Comparison of ENCODE assay signal across 8 cellular contexts in genomic region chr19:43595999-43596841, GRCh38. TPM values are rescaled to one million over a fixed set of nuclear protein-coding genes. Genes with fewer than 3 reads are reported as not detected.
DNase-seq lines count a peak whose midpoint lies in the region; ATAC-seq and TF ChIP-seq lines count a peak whose summit lies in the region.

IRGQ (minus strand) TSS chr19:43596134; CDS start chr19:43595338, 796 bp downstream.
ZNF576 (plus strand) TSS chr19:43596595; CDS start chr19:43597109, 514 bp downstream.

- CTCF ChIA-PET in CD8-positive, alpha-beta memory T cell (lab: Charles Lee), result interaction anchor here (0.7 to 5.4 kb wide), 14 partner anchors 10 to 157 kb away, joined by 3 to 124 read pairs (median 12); partner anchors contain the start of genes ETHE1 and ZNF575

- H3K27me3 Mint-ChIP-seq in CD8-positive, alpha-beta memory T cell, result peaks cover 0 to 4% of the 10 kb centered on the region in 2 donors

- H3K4me3 Mint-ChIP-seq in CD8-positive, alpha-beta memory T cell, result peak within 1 kb of the TSS; percentile 89 to 98 (median 96)

- no peaks in the 10 kb centered on the region for H3K9me3 Mint-ChIP-seq in CD8-positive, alpha-beta memory T cell

- H3K9me3 ChIP-seq in CD8-positive, alpha-beta memory T cell (ENCODE audit: low read length), result no peaks in the 10 kb centered on the region
- H3K9me3 ChIP-seq in lower lobe of right lung, result no peaks in the 10 kb centered on the region

- intact Hi-C loops in lower lobe of right lung (cut with DNase I), result no loop called here

- peak; percentile 99 to 100 (median 100) for DNase-seq in CD8-positive, alpha-beta memory T cell
- DNase-seq in HS-5 (ENCODE audit: low read depth) (peak; percentile 99), lower lobe of right lung (peak; percentile 100)
- peak; percentile 99 for DNase-seq in NK-92 treated with Interleukin-12 subunit alpha and Interleukin-12 subunit beta, amount 100 ng/mL, for 24 hours (lab: John Stamatoyannopoulos, UW)
- peak; percentile 100 for DNase-seq in activated CD8-positive, alpha-beta memory T cell treated with anti-CD3 and anti-CD28 coated beads for 24 hours
- peak; percentile 100 for DNase-seq in effector CD4-positive, alpha-beta T cell
- peak; percentile 100 for DNase-seq in stimulated activated CD4-positive, alpha-beta T cell treated with anti-CD3 and anti-CD28 coated beads, TNF-alpha, amount 100 ng/mL, for 24 hours (ENCODE audit: low read depth in 3 of 3)

- peaks cover 0 to 66% (median 2%) of the 10 kb centered on the region in 3 donors for H3K36me3 Mint-ChIP-seq in CD8-positive, alpha-beta memory T cell

- peak within 1 kb of the TSS; percentile 71 for H3K4me3 ChIP-seq in CD8-positive, alpha-beta memory T cell (ENCODE audit: low read length)
- H3K4me3 ChIP-seq in lower lobe of right lung, result peak within 1 kb of the TSS; percentile 77

- peak within 1 kb of the TSS; percentile 96 for H3K27ac ChIP-seq in CD8-positive, alpha-beta memory T cell (ENCODE audit: low read depth, low read length)
- peak within 1 kb of the TSS; percentile 99 for H3K27ac ChIP-seq in lower lobe of right lung

- POLR2A ChIA-PET in CD8-positive, alpha-beta memory T cell (lab: Charles Lee), result interaction anchor here (0.7 to 3.2 kb wide), 10 partner anchors 16 to 296 kb away, joined by 3 to 23 read pairs (median 6); partner anchors contain the start of genes PINLYP, XRCC1 and ZNF575

- H3K27ac Mint-ChIP-seq in CD8-positive, alpha-beta memory T cell, result peak within 1 kb of the TSS; percentile 99 to 100 (median 100)

- ATAC-seq in GM19468 (IDR thresholded peaks at IDR 0.05; ENCODE audit: extremely low read depth, unreplicated experiment) (peak; percentile 80), lower lobe of right lung (peak; percentile 94 to 96)

- peaks cover 7% of the 10 kb centered on the region for H3K36me3 ChIP-seq in CD8-positive, alpha-beta memory T cell (ENCODE audit: insufficient read depth, low read length)
- H3K36me3 ChIP-seq in lower lobe of right lung, result peaks cover 57% of the 10 kb centered on the region

- H3K27me3 ChIP-seq in CD8-positive, alpha-beta memory T cell (ENCODE audit: insufficient read depth, low read length, poor library complexity, severe bottlenecking), result no peaks in the 10 kb centered on the region
- H3K27me3 ChIP-seq in lower lobe of right lung (ENCODE audit: low read depth), result no peaks in the 10 kb centered on the region

- TF ChIP-seq CTCF in lower lobe of right lung (IDR thresholded peaks at IDR 0.05), result no peak

- peaks cover 39 to 50% (median 43%) of the 10 kb centered on the region in 3 donors for H3K4me1 Mint-ChIP-seq in CD8-positive, alpha-beta memory T cell

- peaks cover 38% of the 10 kb centered on the region for H3K4me1 ChIP-seq in CD8-positive, alpha-beta memory T cell (ENCODE audit: insufficient read depth, low read length)
- H3K4me1 ChIP-seq in lower lobe of right lung, result peaks cover 41% of the 10 kb centered on the region

RNA-seq across cellular contexts. Expression of gene IRGQ, which starts in this region (rescaled TPM):
- 10 to 100 TPM; 25.4 to 30.2 TPM for total RNA-seq in CD8-positive, alpha-beta memory T cell
- 2.2 TPM for polyA plus RNA-seq in CD8-positive, alpha-beta memory T cell
- total RNA-seq in lower lobe of right lung, result 21.1 TPM

RNA-seq across cellular contexts. Expression of gene ZNF576, which starts in this region (rescaled TPM):
- 10 to 100 TPM; 19.5 to 20.9 TPM for total RNA-seq in CD8-positive, alpha-beta memory T cell
- 9.3 TPM for polyA plus RNA-seq in CD8-positive, alpha-beta memory T cell
- total RNA-seq in lower lobe of right lung, result 14.2 TPM

Comparison
In these comparisons a context has a peak if more than half of its experiments do, and no peak if none do; other contexts are left out.
1. Peak in every context shown above with its lines: DNase-seq, ATAC-seq, H3K4me3 ChIP-seq and H3K27ac ChIP-seq.